In the genomic region with DNA sequence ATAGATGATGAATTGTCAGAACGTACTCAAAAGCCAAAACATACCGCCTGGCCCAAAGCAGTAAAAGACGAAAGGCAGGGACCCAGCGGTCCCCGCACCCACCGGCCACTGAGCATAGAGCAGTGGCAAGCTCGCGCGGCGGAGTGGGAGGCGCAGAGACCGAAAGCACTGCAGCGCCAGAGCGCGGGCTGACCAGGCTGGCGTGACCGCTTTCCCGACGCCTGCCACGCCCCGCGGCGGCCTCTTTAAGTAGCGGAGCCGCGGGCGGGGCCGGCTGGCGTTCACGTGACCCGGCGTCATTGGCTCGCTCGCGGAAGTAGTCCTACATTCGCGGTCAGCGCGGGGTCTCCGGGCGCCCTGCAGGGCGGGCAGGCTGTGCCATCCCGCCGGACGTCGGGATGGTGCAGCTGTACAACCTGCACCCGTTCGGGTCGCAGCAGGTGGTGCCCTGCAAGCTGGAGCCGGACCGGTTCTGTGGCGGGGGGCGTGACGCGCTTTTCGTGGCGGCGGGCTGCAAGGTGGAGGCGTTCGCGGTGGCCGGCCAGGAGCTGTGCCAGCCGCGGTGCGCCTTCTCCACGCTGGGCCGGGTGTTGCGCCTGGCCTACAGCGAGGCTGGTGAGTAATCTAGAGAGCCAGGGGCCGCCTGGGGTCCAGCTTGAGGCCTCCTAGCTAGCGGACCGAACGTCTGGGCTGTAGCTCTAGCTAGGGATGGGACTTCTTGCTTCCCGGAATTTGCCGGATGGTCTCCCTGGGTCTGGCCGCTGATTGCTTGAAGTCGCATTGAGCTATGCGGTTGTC, we compare ENCODE assay signal across 1 cellular context.
A peak's percentile ranks its signal among the peaks of the same experiment; 100 is the strongest.
TF ChIP-seq lines count a peak whose summit lies in the region.

A gene with protein sequence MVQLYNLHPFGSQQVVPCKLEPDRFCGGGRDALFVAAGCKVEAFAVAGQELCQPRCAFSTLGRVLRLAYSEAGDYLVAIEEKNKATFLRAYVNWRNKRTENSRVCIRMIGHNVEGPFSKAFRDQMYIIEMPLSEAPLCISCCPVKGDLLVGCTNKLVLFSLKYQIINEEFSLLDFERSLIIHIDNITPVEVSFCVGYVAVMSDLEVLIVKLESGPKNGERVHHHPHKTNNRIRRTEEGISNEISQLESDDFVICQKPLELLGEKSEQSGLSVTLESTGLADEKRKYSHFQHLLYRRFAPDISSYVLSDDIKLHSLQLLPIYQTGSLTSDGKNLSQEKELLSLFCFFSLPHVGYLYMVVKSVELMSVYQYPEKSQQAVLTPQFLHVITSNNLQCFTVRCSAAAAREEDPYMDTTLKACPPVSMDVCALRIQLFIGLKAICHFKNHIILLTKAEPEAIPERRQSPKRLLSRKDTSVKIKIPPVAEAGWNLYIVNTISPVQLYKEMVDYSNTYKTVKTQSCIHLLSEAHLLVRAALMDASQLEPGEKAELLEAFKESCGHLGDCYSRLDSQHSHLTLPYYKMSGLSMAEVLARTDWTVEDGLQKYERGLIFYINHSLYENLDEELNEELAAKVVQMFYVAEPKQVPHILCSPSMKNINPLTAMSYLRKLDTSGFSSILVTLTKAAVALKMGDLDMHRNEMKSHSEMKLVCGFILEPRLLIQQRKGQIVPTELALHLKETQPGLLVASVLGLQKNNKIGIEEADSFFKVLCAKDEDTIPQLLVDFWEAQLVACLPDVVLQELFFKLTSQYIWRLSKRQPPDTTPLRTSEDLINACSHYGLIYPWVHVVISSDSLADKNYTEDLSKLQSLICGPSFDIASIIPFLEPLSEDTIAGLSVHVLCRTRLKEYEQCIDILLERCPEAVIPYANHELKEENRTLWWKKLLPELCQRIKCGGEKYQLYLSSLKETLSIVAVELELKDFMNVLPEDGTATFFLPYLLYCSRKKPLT (plus strand): TSS at position 313 of the 798 bp plus-strand sequence. CDS start 86 bp downstream, at position 399.

TF ChIP-seq in liver, 16 proteins besides CTCF, POLR2A, EP300 and RAD21 (continued from another document):
- TF ChIP-seq, protein P1, sequence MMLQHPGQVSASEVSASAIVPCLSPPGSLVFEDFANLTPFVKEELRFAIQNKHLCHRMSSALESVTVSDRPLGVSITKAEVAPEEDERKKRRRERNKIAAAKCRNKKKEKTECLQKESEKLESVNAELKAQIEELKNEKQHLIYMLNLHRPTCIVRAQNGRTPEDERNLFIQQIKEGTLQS (IDR thresholded peaks at IDR 0.05), result no peak
- TF ChIP-seq YY1 (IDR thresholded peaks at IDR 0.05) (peak; percentile 54), EGR1 (IDR thresholded peaks at IDR 0.05; ENCODE audit: low read depth in 2 of 2) (peak in 1 of 2 donors; percentile 30), RXRA (IDR thresholded peaks at IDR 0.05) (peak; percentile 21 to 36), HNF4A (conservative IDR thresholded peaks at IDR 0.05) (peak in 1 of 2 donors; percentile 11)
